Comparison of ENCODE assay signal across 1 cellular context in genomic region chr22:18147791-18148507, GRCh38.
TF ChIP-seq lines count a peak whose summit lies in the region.

No MANE protein-coding gene starts in this region.

TF ChIP-seq in HepG2, 621 proteins besides CTCF, POLR2A, EP300 and RAD21 (continued from another document):
- TF ChIP-seq DDIT3 (CRISPR knock-in tag; IDR thresholded peaks at IDR 0.05) (no peak), CEBPG (CRISPR knock-in tag; IDR thresholded peaks at IDR 0.05) (0 out of 2 replicates have a peak, but pooled peaks have one; percentile 63), HMG20B (CRISPR knock-in tag; conservative IDR thresholded peaks at IDR 0.05) (no peak), ZFP36L1 (CRISPR knock-in tag; IDR thresholded peaks at IDR 0.05) (peak; percentile 81; the same call in 1 of the 2 replicates), CHD4 (IDR thresholded peaks at IDR 0.05; ENCODE audit: borderline replicate concordance, low read length) (0 out of 2 replicates have a peak, but pooled peaks have one; percentile 7), JDP2 (CRISPR knock-in tag; IDR thresholded peaks at IDR 0.05; ENCODE audit: borderline replicate concordance) (no peak), ZNF18 (CRISPR knock-in tag; IDR thresholded peaks at IDR 0.05; ENCODE audit: insufficient replicate concordance) (peak; percentile 51), LRRFIP1 (CRISPR knock-in tag; conservative IDR thresholded peaks at IDR 0.05) (no peak), FLYWCH1 (CRISPR knock-in tag; IDR thresholded peaks at IDR 0.05) (no peak), UBTF (CRISPR knock-in tag; IDR thresholded peaks at IDR 0.05) (no peak), DR1 (CRISPR knock-in tag; IDR thresholded peaks at IDR 0.05) (no peak), MED13 (CRISPR knock-in tag; IDR thresholded peaks at IDR 0.05) (no peak), NFATC3 (CRISPR knock-in tag; IDR thresholded peaks at IDR 0.05) (no peak), ZNF678 (CRISPR knock-in tag; IDR thresholded peaks at IDR 0.05) (no peak), ZNF616 (CRISPR knock-in tag; IDR thresholded peaks at IDR 0.05; ENCODE audit: low read depth) (0 out of 2 replicates have a peak, but pooled peaks have one; percentile 11), TSC22D2 (CRISPR knock-in tag; IDR thresholded peaks at IDR 0.05; ENCODE audit: borderline replicate concordance) (no peak), AKNA (CRISPR knock-in tag; IDR thresholded peaks at IDR 0.05; ENCODE audit: borderline replicate concordance) (no peak), ZNF124 (CRISPR knock-in tag; IDR thresholded peaks at IDR 0.05) (no peak), CSRNP2 (CRISPR knock-in tag; conservative IDR thresholded peaks at IDR 0.05; ENCODE audit: low read depth) (no peak), REL (CRISPR knock-in tag; conservative IDR thresholded peaks at IDR 0.05) (no peak), KDM4B (CRISPR knock-in tag; IDR thresholded peaks at IDR 0.05) (no peak), RBM39 (IDR thresholded peaks at IDR 0.05; ENCODE audit: low read depth, low read length, poor library complexity, severe bottlenecking) (no peak), ZNF7 (CRISPR knock-in tag; IDR thresholded peaks at IDR 0.05) (0 out of 2 replicates have a peak, but pooled peaks have one; percentile 11), TARDBP (CRISPR knock-in tag; IDR thresholded peaks at IDR 0.05) (no peak; the same call in 1 of the 2 replicates), TOPORS (CRISPR knock-in tag; IDR thresholded peaks at IDR 0.05) (no peak), ZNF878 (CRISPR knock-in tag; IDR thresholded peaks at IDR 0.05) (no peak), SRY (CRISPR knock-in tag; IDR thresholded peaks at IDR 0.05) (no peak), ZSCAN25 (CRISPR knock-in tag; IDR thresholded peaks at IDR 0.05) (no peak), ZNF280B (CRISPR knock-in tag; IDR thresholded peaks at IDR 0.05; ENCODE audit: borderline replicate concordance) (0 out of 2 replicates have a peak, but pooled peaks have one; percentile 29), RXRA (CRISPR knock-in tag; IDR thresholded peaks at IDR 0.05) (no peak)
- TF ChIP-seq, protein P1, sequence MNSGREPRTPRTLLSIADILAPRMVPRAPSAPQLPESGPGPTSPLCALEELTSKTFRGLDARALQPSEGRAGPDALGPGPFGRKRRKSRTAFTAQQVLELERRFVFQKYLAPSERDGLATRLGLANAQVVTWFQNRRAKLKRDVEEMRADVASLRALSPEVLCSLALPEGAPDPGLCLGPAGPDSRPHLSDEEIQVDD (CRISPR knock-in tag; IDR thresholded peaks at IDR 0.05; ENCODE audit: borderline replicate concordance), result 0 out of 2 replicates have a peak, but pooled peaks have one; percentile 46
- TF ChIP-seq, protein P2, sequence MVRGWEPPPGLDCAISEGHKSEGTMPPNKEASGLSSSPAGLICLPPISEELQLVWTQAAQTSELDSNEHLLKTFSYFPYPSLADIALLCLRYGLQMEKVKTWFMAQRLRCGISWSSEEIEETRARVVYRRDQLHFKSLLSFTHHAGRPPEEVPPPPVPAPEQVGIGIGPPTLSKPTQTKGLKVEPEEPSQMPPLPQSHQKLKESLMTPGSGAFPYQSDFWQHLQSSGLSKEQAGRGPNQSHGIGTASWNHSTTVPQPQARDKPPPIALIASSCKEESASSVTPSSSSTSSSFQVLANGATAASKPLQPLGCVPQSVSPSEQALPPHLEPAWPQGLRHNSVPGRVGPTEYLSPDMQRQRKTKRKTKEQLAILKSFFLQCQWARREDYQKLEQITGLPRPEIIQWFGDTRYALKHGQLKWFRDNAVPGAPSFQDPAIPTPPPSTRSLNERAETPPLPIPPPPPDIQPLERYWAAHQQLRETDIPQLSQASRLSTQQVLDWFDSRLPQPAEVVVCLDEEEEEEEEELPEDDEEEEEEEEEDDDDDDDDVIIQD (CRISPR knock-in tag; IDR thresholded peaks at IDR 0.05; ENCODE audit: low read depth), result no peak
- TF ChIP-seq, protein P3, sequence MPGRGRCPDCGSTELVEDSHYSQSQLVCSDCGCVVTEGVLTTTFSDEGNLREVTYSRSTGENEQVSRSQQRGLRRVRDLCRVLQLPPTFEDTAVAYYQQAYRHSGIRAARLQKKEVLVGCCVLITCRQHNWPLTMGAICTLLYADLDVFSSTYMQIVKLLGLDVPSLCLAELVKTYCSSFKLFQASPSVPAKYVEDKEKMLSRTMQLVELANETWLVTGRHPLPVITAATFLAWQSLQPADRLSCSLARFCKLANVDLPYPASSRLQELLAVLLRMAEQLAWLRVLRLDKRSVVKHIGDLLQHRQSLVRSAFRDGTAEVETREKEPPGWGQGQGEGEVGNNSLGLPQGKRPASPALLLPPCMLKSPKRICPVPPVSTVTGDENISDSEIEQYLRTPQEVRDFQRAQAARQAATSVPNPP (CRISPR knock-in tag; IDR thresholded peaks at IDR 0.05), result 0 out of 2 replicates have a peak, but pooled peaks have one; percentile 56
TF ChIP-seq in HepG2: peak in this region for 23.
